8 cellular contexts compared by ENCODE assay signal in genomic region chr12:7130791-7131501, GRCh38. TPM values are rescaled to one million over a fixed set of nuclear protein-coding genes. Genes with fewer than 3 reads are reported as not detected.
DNase-seq lines count a peak whose midpoint lies in the region; ATAC-seq and TF ChIP-seq lines count a peak whose summit lies in the region.

No MANE protein-coding gene starts in this region.

- intact Hi-C loops in activated CD4-positive, alpha-beta T cell treated with anti-CD3 and anti-CD28 coated beads for 36 hours (cut with DNase I, micrococcal nuclease), result loop anchor here in 1 of 2 experiments (1.0 to 2.0 kb wide), 4 partner anchors 23 to 896 kb away; partner anchors contain the start of genes LPCAT3 and PEX5
- intact Hi-C loops in left colon (cut with DNase I, micrococcal nuclease), result no loop called here

- TF ChIP-seq CTCF in WTC11 (IDR thresholded peaks at IDR 0.05), result no peak
- peak; percentile 15 for TF ChIP-seq CTCF in choroid plexus epithelial cell (conservative IDR thresholded peaks at IDR 0.05; ENCODE audit: low read depth, low read length)

- no peaks in the 10 kb centered on the region for H3K27me3 ChIP-seq in Karpas-422 (ENCODE audit: low read length)

- H3K36me3 Mint-ChIP-seq in activated CD4-positive, alpha-beta T cell treated with anti-CD3 and anti-CD28 coated beads for 36 hours (ENCODE audit: low read depth), result peaks cover 9% of the 10 kb centered on the region
- H3K36me3 Mint-ChIP-seq in WTC11, result peaks cover 14% of the 10 kb centered on the region

- H3K4me3 Mint-ChIP-seq in activated CD4-positive, alpha-beta T cell treated with anti-CD3 and anti-CD28 coated beads for 36 hours, result peak overlapping the region; percentile 80
- peak overlapping the region; percentile 93 for H3K4me3 Mint-ChIP-seq in WTC11

- DNase-seq in activated CD4-positive, alpha-beta T cell treated with anti-CD3 and anti-CD28 coated beads for 36 hours, result peak; percentile 71
- no peak for DNase-seq in activated CD4-positive, alpha-beta T cell treated with anti-CD3 and anti-CD28 coated beads for 1 hour
- DNase-seq in Karpas-422 (peak; percentile 75), WTC11 (ENCODE audit: low spot score) (peak; percentile 76), choroid plexus epithelial cell (ENCODE audit: low read depth) (peak; percentile 63), left colon (peak; percentile 56 to 67)
- peak; percentile 30 to 31 for DNase-seq in stimulated activated CD4-positive, alpha-beta T cell treated with anti-CD3 and anti-CD28 coated beads, Interleukin-2, amount 100 ng/mL, for 48 hours

- H3K4me3 ChIP-seq in Karpas-422 (ENCODE audit: low read length), result peak overlapping the region; percentile 74
- peak overlapping the region; percentile 75 for H3K4me3 ChIP-seq in choroid plexus epithelial cell (ENCODE audit: low read depth, low read length)

- H3K27ac Mint-ChIP-seq in activated CD4-positive, alpha-beta T cell treated with anti-CD3 and anti-CD28 coated beads for 36 hours, result peak overlapping the region; percentile 74
- H3K27ac Mint-ChIP-seq in WTC11, result peak overlapping the region; percentile 81; the same call in 1 of the 2 replicates

- POLR2A ChIA-PET in activated CD4-positive, alpha-beta T cell treated with anti-CD3 and anti-CD28 coated beads for 36 hours (lab: Charles Lee), result interaction anchor here (0.6 to 0.8 kb wide), 3 partner anchors 20 to 1112 kb away, joined by 3 to 5 read pairs (median 3); no protein-coding TSS in a partner anchor
- POLR2A ChIA-PET in WTC11 (lab: Charles Lee), result no interaction called here

- ATAC-seq in activated CD4-positive, alpha-beta T cell treated with anti-CD3 and anti-CD28 coated beads for 36 hours, result peak; percentile 45
- ATAC-seq in WTC11 (peak; percentile 63), left colon (peak; percentile 55), GM19395 (IDR thresholded peaks at IDR 0.05; ENCODE audit: unreplicated experiment) (no peak)

- no peak overlapping the region for H3K27ac ChIP-seq in Karpas-422 (ENCODE audit: low read length)

- H3K4me1 Mint-ChIP-seq in activated CD4-positive, alpha-beta T cell treated with anti-CD3 and anti-CD28 coated beads for 36 hours, result peaks cover 31% of the 10 kb centered on the region
- peaks cover 34% of the 10 kb centered on the region for H3K4me1 Mint-ChIP-seq in WTC11

- H4K20me1 ChIP-seq in Karpas-422 (ENCODE audit: insufficient read depth, low read depth, low read length), result 0 out of 2 replicates have a peak, but pooled peaks cover 8% of the 10 kb centered on the region

- peaks cover 21% of the 10 kb centered on the region for H3K4me1 ChIP-seq in Karpas-422 (ENCODE audit: low read length)

- no peaks in the 10 kb centered on the region for H3K27me3 Mint-ChIP-seq in activated CD4-positive, alpha-beta T cell treated with anti-CD3 and anti-CD28 coated beads for 36 hours
- peaks cover 23% of the 10 kb centered on the region for H3K27me3 Mint-ChIP-seq in WTC11 (ENCODE audit: low read depth)

- CTCF ChIA-PET in activated CD4-positive, alpha-beta T cell treated with anti-CD3 and anti-CD28 coated beads for 36 hours (lab: Charles Lee), result interaction anchor here (0.6 to 2.6 kb wide), 4 partner anchors 15 to 184 kb away, joined by 3 to 13 read pairs (median 3); partner anchors contain the start of gene C1RL
- CTCF ChIA-PET in WTC11 (lab: Charles Lee), result interaction anchor here (0.6 to 2.2 kb wide), 8 partner anchors 10 to 442 kb away, joined by 3 to 11 read pairs (median 4); partner anchors contain the start of genes C1RL and ZNF384

- H3K4me2 ChIP-seq in Karpas-422 (ENCODE audit: low read depth, low read length, poor library complexity, severe bottlenecking), result peak overlapping the region; percentile 83

- no peaks in the 10 kb centered on the region for H3K9me3 Mint-ChIP-seq in activated CD4-positive, alpha-beta T cell treated with anti-CD3 and anti-CD28 coated beads for 36 hours (ENCODE audit: low read depth)
- no peaks in the 10 kb centered on the region for H3K9me3 Mint-ChIP-seq in WTC11

- H3K36me3 ChIP-seq in Karpas-422 (ENCODE audit: insufficient read depth, low read length), result no peaks in the 10 kb centered on the region

- no peak overlapping the region for H2AFZ ChIP-seq in Karpas-422 (ENCODE audit: low read length)

- peak overlapping the region; percentile 78 for H3K9ac ChIP-seq in Karpas-422 (ENCODE audit: low read length)

- H3K79me2 ChIP-seq in Karpas-422 (ENCODE audit: low read length), result no peaks in the 10 kb centered on the region

- no peaks in the 10 kb centered on the region for H3K9me2 ChIP-seq in Karpas-422 (replicated peaks; ENCODE audit: insufficient read depth, low read length)

- H3K9me3 ChIP-seq in Karpas-422 (ENCODE audit: low read length), result no peaks in the 10 kb centered on the region

TF ChIP-seq in WTC11, 78 proteins besides CTCF, POLR2A, EP300 and RAD21:
- TF ChIP-seq NFE2L1 (CRISPR knock-in tag; IDR thresholded peaks at IDR 0.05) (0 out of 2 replicates have a peak, but pooled peaks have one; percentile 16), FOXK1 (CRISPR knock-in tag; IDR thresholded peaks at IDR 0.05) (no peak; the same call in 1 of the 2 replicates), SP1 (CRISPR knock-in tag; conservative IDR thresholded peaks at IDR 0.05) (peak; percentile 32; the same call in 1 of the 2 replicates), PRDM15 (CRISPR knock-in tag; IDR thresholded peaks at IDR 0.05) (peak; percentile 84), FOXP1 (CRISPR knock-in tag; IDR thresholded peaks at IDR 0.05; ENCODE audit: borderline replicate concordance) (0 out of 2 replicates have a peak, but pooled peaks have one; percentile 17)

RNA-seq across cellular contexts. Expression of gene CLSTN3, which starts 0.8 kb away (rescaled TPM):
- 10 to 100 TPM; 28.2 to 37.9 TPM for total RNA-seq in activated CD4-positive, alpha-beta T cell treated with anti-CD3 and anti-CD28 coated beads for 36 hours
- 30.0 and 40.3 TPM in 2 replicates for total RNA-seq in Karpas-422 (2014; rRNA removed; shearing (Covaris generic); ENCODE audit: low replicate concordance)
- total RNA-seq in WTC11 (2021) (23.7 to 28.2 TPM (median 24.7 TPM) in 3 replicates), left colon (10 to 100 TPM in 1 of 2 donors, 1 to 10 TPM in 1; 8.3 to 13.1 TPM)

RNA-seq across cellular contexts. Expression of gene RBP5, which starts 2.3 kb away (rescaled TPM):
- total RNA-seq in activated CD4-positive, alpha-beta T cell treated with anti-CD3 and anti-CD28 coated beads for 36 hours, result not detected
- not detected in 2 replicates for total RNA-seq in Karpas-422 (2014; rRNA removed; shearing (Covaris generic); ENCODE audit: low replicate concordance)
- total RNA-seq in WTC11 (2021), result 4.1 to 5.4 TPM (median 4.7 TPM) in 3 replicates
- total RNA-seq in left colon, result 1 to 10 TPM; 2.0 to 2.8 TPM

RNA-seq across cellular contexts. Expression of gene C1RL, which starts 21.9 kb away (rescaled TPM):
- total RNA-seq in activated CD4-positive, alpha-beta T cell treated with anti-CD3 and anti-CD28 coated beads for 36 hours, result 10 to 100 TPM; 17.3 to 18.9 TPM
- 47.7 and 81.5 TPM in 2 replicates for total RNA-seq in Karpas-422 (2014; rRNA removed; shearing (Covaris generic); ENCODE audit: low replicate concordance)
- 17.7 to 23.7 TPM (median 22.9 TPM) in 3 replicates for total RNA-seq in WTC11 (2021)
- total RNA-seq in left colon, result 10 to 100 TPM; 48.6 to 52.7 TPM

RNA-seq across cellular contexts. Expression of gene C1R, which starts 38.7 kb away (rescaled TPM):
- 1 to 10 TPM; 1.4 to 2.2 TPM for total RNA-seq in activated CD4-positive, alpha-beta T cell treated with anti-CD3 and anti-CD28 coated beads for 36 hours
- 1.5 and 2.8 TPM in 2 replicates for total RNA-seq in Karpas-422 (2014; rRNA removed; shearing (Covaris generic); ENCODE audit: low replicate concordance)
- total RNA-seq in WTC11 (2021), result 8.4 to 9.8 TPM (median 8.9 TPM) in 3 replicates
- total RNA-seq in left colon, result 100 to 1,000 TPM in 1 of 2 donors, 10 to 100 TPM in 1; 63.1 to 129 TPM

RNA-seq across cellular contexts. Expression of gene PEX5, which starts 58.5 kb away (rescaled TPM):
- total RNA-seq in activated CD4-positive, alpha-beta T cell treated with anti-CD3 and anti-CD28 coated beads for 36 hours, result 10 to 100 TPM; 25.4 to 38.8 TPM
- 25.9 and 80.8 TPM in 2 replicates for total RNA-seq in Karpas-422 (2014; rRNA removed; shearing (Covaris generic); ENCODE audit: low replicate concordance)
- total RNA-seq in WTC11 (2021) (61.4 to 68.9 TPM (median 63.4 TPM) in 3 replicates), left colon (10 to 100 TPM; 36.9 to 39.2 TPM)
